Comparison of ENCODE assay signal across 8 cellular contexts in the genomic region with DNA sequence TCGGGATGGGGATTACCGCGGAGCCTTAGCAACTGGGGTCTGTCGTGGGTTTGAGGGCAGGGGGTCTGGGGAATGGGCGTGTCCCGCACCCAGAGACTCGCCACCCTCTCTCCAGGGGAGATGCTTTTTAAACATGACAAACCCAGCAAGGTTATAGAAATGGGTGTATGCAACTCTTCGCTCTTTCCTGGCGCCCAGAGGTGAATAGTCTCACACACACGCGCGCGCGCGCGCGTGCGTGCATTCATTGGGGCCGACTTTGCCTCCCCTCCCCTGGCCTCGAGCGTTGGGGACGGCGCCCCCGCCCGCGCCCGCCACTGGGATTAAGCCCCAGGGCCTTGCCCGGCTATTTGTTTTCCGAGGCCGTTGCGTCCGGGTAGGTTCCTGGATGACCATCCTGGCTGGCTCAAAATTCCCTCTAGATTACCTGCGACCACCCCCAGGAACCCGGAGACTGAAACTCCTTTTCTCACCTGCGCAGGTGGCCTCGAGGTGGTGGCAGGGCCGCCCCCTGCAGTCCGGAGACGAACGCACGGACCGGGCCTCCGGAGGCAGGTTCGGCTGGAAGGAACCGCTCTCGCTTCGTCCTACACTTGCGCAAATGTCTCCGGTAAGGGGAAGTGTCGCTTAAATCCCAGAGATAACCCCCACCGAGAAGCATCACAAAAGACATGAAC.
DNase-seq lines count a peak whose midpoint lies in the region; TF ChIP-seq lines count a peak whose summit lies in the region.

No MANE protein-coding gene starts in this region.

- H3K4me1 ChIP-seq in HEK293 (ENCODE audit: control insufficient read depth, insufficient read depth, low read length) (no peaks in the 10 kb centered on the region), neutrophil (ENCODE audit: control insufficient read depth in 1 of 2, insufficient read depth in 1 of 2, low read depth in 1 of 2, low read length in 1 of 2) (peaks cover 54 to 58% of the 10 kb centered on the region in 2 experiments)

- DNase-seq in GM06990 (ENCODE audit: extremely low read depth, insufficient read length) (peak; percentile 64), NCI-H345 treated with DMSO at 0.1 percent for 48 hours (lab: John Stamatoyannopoulos, UW; ENCODE audit: unreplicated experiment) (peak; percentile 9), fibroblast of mammary gland (ENCODE audit: low read depth) (no peak), pons (ENCODE audit: low spot score) (no peak), globus pallidus (ENCODE audit: low spot score) (no peak)
- peak; percentile 59 for DNase-seq in activated T-cell treated with anti-CD3 and anti-CD28 coated beads, Interleukin-2, amount 50 U/mL, for 1 hour

- CTCF ChIA-PET in HEK293 (lab: Yijun Ruan, JAX) = no interaction called here

- POLR2A ChIA-PET in HEK293 (lab: Yijun Ruan, JAX) = no interaction called here

- no peak for TF ChIP-seq CTCF in GM06990 (IDR thresholded peaks at IDR 0.05; ENCODE audit: insufficient read depth, low read length, poor library complexity, severe bottlenecking)
- no peak for TF ChIP-seq CTCF in HEK293 (tag by site-specific recombination; IDR thresholded peaks at IDR 0.05)
- TF ChIP-seq CTCF in fibroblast of mammary gland (conservative IDR thresholded peaks at IDR 0.05; ENCODE audit: control insufficient read depth, insufficient read depth, low read depth, low read length) = no peak
- TF ChIP-seq CTCF in neutrophil (IDR thresholded peaks at IDR 0.05) = peak; percentile 64

- H3K36me3 ChIP-seq in GM06990 (ENCODE audit: control insufficient read depth, insufficient read depth, low read length) (no peaks in the 10 kb centered on the region), HEK293 (ENCODE audit: control insufficient read depth in 2 of 2, insufficient read depth in 1 of 2, low read length in 2 of 2) (no peaks in the 10 kb centered on the region), neutrophil (peaks cover 7% of the 10 kb centered on the region)

- peak overlapping the region; percentile 84 for H3K4me3 ChIP-seq in GM06990 (replicated peaks; ENCODE audit: low read depth, low read length)
- H3K4me3 ChIP-seq in HEK293 (ENCODE audit: low read depth, low read length) = peak overlapping the region; percentile 63
- H3K4me3 ChIP-seq in fibroblast of mammary gland (ENCODE audit: control insufficient read depth, low read depth, low read length) = peak overlapping the region; percentile 35
- H3K4me3 ChIP-seq in neutrophil (ENCODE audit: low read depth in 1 of 2, low read length in 1 of 2) = peak overlapping the region; percentile 86 to 97

- H3K27me3 ChIP-seq in GM06990 (replicated peaks; ENCODE audit: control insufficient read depth, insufficient read depth, low read length) = no peaks in the 10 kb centered on the region
- H3K27me3 ChIP-seq in neutrophil = no peaks in the 10 kb centered on the region

- H3K9me3 ChIP-seq in HEK293 (ENCODE audit: control insufficient read depth, insufficient read depth, low read depth, low read length) (no peaks in the 10 kb centered on the region), neutrophil (no peaks in the 10 kb centered on the region)

- H3K27ac ChIP-seq in HEK293 (ENCODE audit: extremely low read depth, low read depth, low read length) = no peak overlapping the region; the same call in 1 of the 2 replicates
- H3K27ac ChIP-seq in neutrophil = peak overlapping the region; percentile 95

TF ChIP-seq in HEK293, 187 proteins besides CTCF, POLR2A, EP300 and RAD21:
- 0 out of 2 replicates have a peak, but pooled peaks have one; percentile 9 for TF ChIP-seq ZNF629 (tag by site-specific recombination; IDR thresholded peaks at IDR 0.05)
- TF ChIP-seq, protein P1, sequence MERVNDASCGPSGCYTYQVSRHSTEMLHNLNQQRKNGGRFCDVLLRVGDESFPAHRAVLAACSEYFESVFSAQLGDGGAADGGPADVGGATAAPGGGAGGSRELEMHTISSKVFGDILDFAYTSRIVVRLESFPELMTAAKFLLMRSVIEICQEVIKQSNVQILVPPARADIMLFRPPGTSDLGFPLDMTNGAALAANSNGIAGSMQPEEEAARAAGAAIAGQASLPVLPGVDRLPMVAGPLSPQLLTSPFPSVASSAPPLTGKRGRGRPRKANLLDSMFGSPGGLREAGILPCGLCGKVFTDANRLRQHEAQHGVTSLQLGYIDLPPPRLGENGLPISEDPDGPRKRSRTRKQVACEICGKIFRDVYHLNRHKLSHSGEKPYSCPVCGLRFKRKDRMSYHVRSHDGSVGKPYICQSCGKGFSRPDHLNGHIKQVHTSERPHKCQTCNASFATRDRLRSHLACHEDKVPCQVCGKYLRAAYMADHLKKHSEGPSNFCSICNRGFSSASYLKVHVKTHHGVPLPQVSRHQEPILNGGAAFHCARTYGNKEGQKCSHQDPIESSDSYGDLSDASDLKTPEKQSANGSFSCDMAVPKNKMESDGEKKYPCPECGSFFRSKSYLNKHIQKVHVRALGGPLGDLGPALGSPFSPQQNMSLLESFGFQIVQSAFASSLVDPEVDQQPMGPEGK (tag by site-specific recombination; IDR thresholded peaks at IDR 0.05) = peak; percentile 53; the same call in 1 of the 2 replicates
- TF ChIP-seq, protein P2, sequence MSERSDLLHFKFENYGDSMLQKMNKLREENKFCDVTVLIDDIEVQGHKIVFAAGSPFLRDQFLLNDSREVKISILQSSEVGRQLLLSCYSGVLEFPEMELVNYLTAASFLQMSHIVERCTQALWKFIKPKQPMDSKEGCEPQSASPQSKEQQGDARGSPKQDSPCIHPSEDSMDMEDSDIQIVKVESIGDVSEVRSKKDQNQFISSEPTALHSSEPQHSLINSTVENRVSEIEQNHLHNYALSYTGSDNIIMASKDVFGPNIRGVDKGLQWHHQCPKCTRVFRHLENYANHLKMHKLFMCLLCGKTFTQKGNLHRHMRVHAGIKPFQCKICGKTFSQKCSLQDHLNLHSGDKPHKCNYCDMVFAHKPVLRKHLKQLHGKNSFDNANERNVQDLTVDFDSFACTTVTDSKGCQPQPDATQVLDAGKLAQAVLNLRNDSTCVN (tag by site-specific recombination; optimal IDR thresholded peaks at IDR 0.05) = peak; percentile 60
- no peak for TF ChIP-seq ZNF221 (tag by site-specific recombination; IDR thresholded peaks at IDR 0.05; ENCODE audit: borderline replicate concordance)
- TF ChIP-seq, protein P3, sequence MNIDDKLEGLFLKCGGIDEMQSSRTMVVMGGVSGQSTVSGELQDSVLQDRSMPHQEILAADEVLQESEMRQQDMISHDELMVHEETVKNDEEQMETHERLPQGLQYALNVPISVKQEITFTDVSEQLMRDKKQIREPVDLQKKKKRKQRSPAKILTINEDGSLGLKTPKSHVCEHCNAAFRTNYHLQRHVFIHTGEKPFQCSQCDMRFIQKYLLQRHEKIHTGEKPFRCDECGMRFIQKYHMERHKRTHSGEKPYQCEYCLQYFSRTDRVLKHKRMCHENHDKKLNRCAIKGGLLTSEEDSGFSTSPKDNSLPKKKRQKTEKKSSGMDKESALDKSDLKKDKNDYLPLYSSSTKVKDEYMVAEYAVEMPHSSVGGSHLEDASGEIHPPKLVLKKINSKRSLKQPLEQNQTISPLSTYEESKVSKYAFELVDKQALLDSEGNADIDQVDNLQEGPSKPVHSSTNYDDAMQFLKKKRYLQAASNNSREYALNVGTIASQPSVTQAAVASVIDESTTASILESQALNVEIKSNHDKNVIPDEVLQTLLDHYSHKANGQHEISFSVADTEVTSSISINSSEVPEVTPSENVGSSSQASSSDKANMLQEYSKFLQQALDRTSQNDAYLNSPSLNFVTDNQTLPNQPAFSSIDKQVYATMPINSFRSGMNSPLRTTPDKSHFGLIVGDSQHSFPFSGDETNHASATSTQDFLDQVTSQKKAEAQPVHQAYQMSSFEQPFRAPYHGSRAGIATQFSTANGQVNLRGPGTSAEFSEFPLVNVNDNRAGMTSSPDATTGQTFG (tag by site-specific recombination; IDR thresholded peaks at IDR 0.05; ENCODE audit: borderline replicate concordance) = no peak
- TF ChIP-seq ZNF335 (tag by site-specific recombination; conservative IDR thresholded peaks at IDR 0.05) = 0 out of 2 replicates have a peak, but pooled peaks have one; percentile 41
- TF ChIP-seq KLF9 (tag by site-specific recombination; IDR thresholded peaks at IDR 0.05; ENCODE audit: low read depth) = peak; percentile 53; the same call in 1 of the 2 replicates
- TF ChIP-seq GLIS2 (tag by site-specific recombination; IDR thresholded peaks at IDR 0.05) = peak; percentile 68
- TF ChIP-seq, protein P4, sequence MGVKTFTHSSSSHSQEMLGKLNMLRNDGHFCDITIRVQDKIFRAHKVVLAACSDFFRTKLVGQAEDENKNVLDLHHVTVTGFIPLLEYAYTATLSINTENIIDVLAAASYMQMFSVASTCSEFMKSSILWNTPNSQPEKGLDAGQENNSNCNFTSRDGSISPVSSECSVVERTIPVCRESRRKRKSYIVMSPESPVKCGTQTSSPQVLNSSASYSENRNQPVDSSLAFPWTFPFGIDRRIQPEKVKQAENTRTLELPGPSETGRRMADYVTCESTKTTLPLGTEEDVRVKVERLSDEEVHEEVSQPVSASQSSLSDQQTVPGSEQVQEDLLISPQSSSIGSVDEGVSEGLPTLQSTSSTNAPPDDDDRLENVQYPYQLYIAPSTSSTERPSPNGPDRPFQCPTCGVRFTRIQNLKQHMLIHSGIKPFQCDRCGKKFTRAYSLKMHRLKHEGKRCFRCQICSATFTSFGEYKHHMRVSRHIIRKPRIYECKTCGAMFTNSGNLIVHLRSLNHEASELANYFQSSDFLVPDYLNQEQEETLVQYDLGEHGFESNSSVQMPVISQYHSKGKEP (tag by site-specific recombination; IDR thresholded peaks at IDR 0.05) = no peak
- 0 out of 2 replicates have a peak, but pooled peaks have one; percentile 27 for TF ChIP-seq ZEB2 (tag by site-specific recombination; IDR thresholded peaks at IDR 0.05)

Comparison
In these comparisons a context has a peak if more than half of its experiments do, and no peak if none do; other contexts are left out.
1. DNase-seq: peak in GM06990 (single experiment), NCI-H345 treated with DMSO at 0.1 percent for 48 hours (single experiment) and activated T-cell treated with anti-CD3 and anti-CD28 coated beads, Interleukin-2, amount 50 U/mL, for 1 hour (single experiment); none in fibroblast of mammary gland (single experiment), pons (single experiment) and globus pallidus (single experiment).
2. H3K4me3 ChIP-seq: peak in every context shown above with its lines; median percentile 92 in neutrophil; 84 in GM06990; 63 in HEK293; 35 in fibroblast of mammary gland.